ENCODE assay signal across 10 cellular contexts in the genomic region with DNA sequence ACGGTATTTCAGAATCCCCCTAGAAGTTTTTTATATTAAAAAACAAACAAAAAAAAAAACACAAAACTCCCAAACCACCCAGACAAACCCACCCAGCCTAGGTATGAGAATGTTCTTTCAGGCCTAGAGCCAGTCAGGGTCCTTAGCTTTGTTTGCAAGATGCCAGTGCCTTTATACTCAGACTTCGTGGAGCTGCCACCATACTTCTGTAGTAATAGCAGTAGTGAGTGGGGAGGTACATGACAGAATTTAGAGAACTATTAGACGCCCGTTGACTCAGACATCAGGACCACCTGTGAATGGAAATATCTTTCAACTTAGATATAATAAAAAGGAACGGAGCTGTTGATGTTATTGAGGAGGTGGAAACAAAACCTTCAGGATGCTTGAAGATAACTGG.
A peak's percentile ranks its signal among the peaks of the same experiment; 100 is the strongest.
DNase-seq lines count a peak whose midpoint lies in the region; ATAC-seq and TF ChIP-seq lines count a peak whose summit lies in the region.
"Had no signal": no experiment of that assay in that cellular context is flagged by ENCODE, and none has a peak within 500 bp of the region (broad histone marks: within the 10 kb centered on the region; RNA-seq: fewer than 3 reads in every experiment).

No MANE protein-coding gene starts in this region.

- no peaks in the 10 kb centered on the region for H3F3A ChIP-seq in GM23338 (replicated peaks; ENCODE audit: low read depth)

- H3K79me2 ChIP-seq in GM23338 (replicated peaks; ENCODE audit: insufficient read depth) = no peaks in the 10 kb centered on the region

- TF ChIP-seq CTCF in CD14-positive monocyte (IDR thresholded peaks at IDR 0.05) (no peak), GM23338 (conservative IDR thresholded peaks at IDR 0.05; ENCODE audit: low read depth in 2 of 2) (no peak)

- H3K27ac ChIP-seq in GM23338 (ENCODE audit: low read depth) (peak overlapping the region; percentile 65; the same call in 1 of the 2 replicates), mesenchymal stem cell (ENCODE audit: low read length, poor library complexity, severe bottlenecking) (peak overlapping the region; percentile 93)
- H3K27ac ChIP-seq: uterus had no signal

- H2BK12ac ChIP-seq in mesenchymal stem cell (ENCODE audit: low read length in 2 of 2) = peak overlapping the region in 1 of 2 experiments; percentile 29

- H3K27me3 ChIP-seq in GM23338 (ENCODE audit: insufficient read depth) = no peaks in the 10 kb centered on the region
- no peaks in the 10 kb centered on the region for H3K27me3 ChIP-seq in mesenchymal stem cell (ENCODE audit: control insufficient read depth in 1 of 2, insufficient read depth in 1 of 2, low read length in 2 of 2)
- H3K27me3 ChIP-seq: uterus had no signal

- peaks cover 0 to 4% (median 2%) of the 10 kb centered on the region in 7 donors for H3K9me3 Mint-ChIP-seq in CD14-positive monocyte
- no peaks in the 10 kb centered on the region for H3K9me3 Mint-ChIP-seq in GM23338
- H3K9me3 Mint-ChIP-seq in activated T-helper 2 cell treated with anti-CD3 and anti-CD28 coated beads, Interferon-gamma antibody, Interleukin-2, Interleukin-4, amounts not matched to agents 10 μg/mL and 5 μg/mL and 100 μg/mL, durations not matched to agents 14 hours and 24 hours and 36 hours = peaks cover 4% of the 10 kb centered on the region
- H3K9me3 Mint-ChIP-seq: CD8-positive, alpha-beta T cell had no signal

- H3K4ac ChIP-seq in mesenchymal stem cell (ENCODE audit: low read depth in 1 of 2, low read length in 2 of 2) = no peak overlapping the region

- H3K4me1 ChIP-seq in GM23338 (ENCODE audit: insufficient read depth) (peaks cover 31% of the 10 kb centered on the region), mesenchymal stem cell (ENCODE audit: control insufficient read depth, insufficient read depth, low read depth, low read length) (peaks cover 20% of the 10 kb centered on the region)

- peak overlapping the region; percentile 17 for H3K4me2 ChIP-seq in GM23338
- H3K4me2 ChIP-seq in mesenchymal stem cell (ENCODE audit: low read length, poor library complexity, severe bottlenecking) = no peak overlapping the region

- peak overlapping the region; percentile 8 to 11 for H3K18ac ChIP-seq in mesenchymal stem cell (ENCODE audit: low read depth in 1 of 2, low read length in 2 of 2)

- H3K36me3 Mint-ChIP-seq in CD14-positive monocyte (peaks cover 11 to 13% of the 10 kb centered on the region in 2 donors), GM23338 (ENCODE audit: low read depth) (peaks cover 3% of the 10 kb centered on the region; the same call in 1 of the 3 replicates)
- peaks cover 6% of the 10 kb centered on the region for H3K36me3 Mint-ChIP-seq in activated T-helper 2 cell treated with anti-CD3 and anti-CD28 coated beads, Interferon-gamma antibody, Interleukin-2, Interleukin-4, amounts not matched to agents 10 μg/mL and 5 μg/mL and 100 μg/mL, durations not matched to agents 14 hours and 24 hours and 36 hours (ENCODE audit: low read depth)
- H3K36me3 Mint-ChIP-seq: CD8-positive, alpha-beta T cell had no signal

- WGBS in mesenchymal stem cell = 96% methylated on average over 5 of the region's 5 CpGs

- no peak overlapping the region for H4K8ac ChIP-seq in mesenchymal stem cell (ENCODE audit: low read length)

- peaks cover 24 to 35% (median 31%) of the 10 kb centered on the region in 3 donors for H3K27me3 Mint-ChIP-seq in CD14-positive monocyte (ENCODE audit: low read depth in 3 of 3)
- H3K27me3 Mint-ChIP-seq in GM23338 (ENCODE audit: insufficient read depth, low read depth, poor library complexity) = peaks cover 11% of the 10 kb centered on the region
- no peaks in the 10 kb centered on the region for H3K27me3 Mint-ChIP-seq in activated T-helper 2 cell treated with anti-CD3 and anti-CD28 coated beads, Interferon-gamma antibody, Interleukin-2, Interleukin-4, amounts not matched to agents 10 μg/mL and 5 μg/mL and 100 μg/mL, durations not matched to agents 14 hours and 24 hours and 36 hours (ENCODE audit: low read depth)

- H3K4me3 ChIP-seq in GM23338 = no peak overlapping the region
- peak overlapping the region in 1 of 2 experiments; percentile 33 for H3K4me3 ChIP-seq in mesenchymal stem cell (ENCODE audit: insufficient read depth in 1 of 2, low read depth in 1 of 2, low read length in 2 of 2)
- H3K4me3 ChIP-seq: uterus had no signal

- H3K9me2 ChIP-seq in GM23338 (ENCODE audit: insufficient read depth) = no peaks in the 10 kb centered on the region

- intact Hi-C loops in CD14-positive monocyte (cut with micrococcal nuclease) = loop anchor here (2.0 to 10.0 kb wide), 3 partner anchors 45 to 82 kb away; no protein-coding TSS in a partner anchor
- intact Hi-C loops in activated T-helper 2 cell treated with anti-CD3 and anti-CD28 coated beads, Interferon-gamma antibody, Interleukin-2, Interleukin-4, amounts not matched to agents 10 μg/mL and 5 μg/mL and 100 μg/mL, durations not matched to agents 14 hours and 24 hours and 36 hours (cut with micrococcal nuclease) = loop anchor here (1.0 to 10.0 kb wide), 5 partner anchors 81 to 541 kb away; no protein-coding TSS in a partner anchor

- no peak overlapping the region for H2BK15ac ChIP-seq in mesenchymal stem cell (ENCODE audit: low read depth, poor library complexity, severe bottlenecking)

- no peak overlapping the region for H4K91ac ChIP-seq in mesenchymal stem cell (ENCODE audit: low read length)

- peak overlapping the region; percentile 68 for H3K9ac ChIP-seq in mesenchymal stem cell (ENCODE audit: low read length)

- H3K23ac ChIP-seq in mesenchymal stem cell (ENCODE audit: low read length in 2 of 2) = no peak overlapping the region

- ATAC-seq in GM23338 (no peak), GM19324 (IDR thresholded peaks at IDR 0.05; ENCODE audit: low FRiP score, unreplicated experiment) (no peak), GM21381 (IDR thresholded peaks at IDR 0.05; ENCODE audit: unreplicated experiment) (no peak)

- no peaks in the 10 kb centered on the region for H3K36me3 ChIP-seq in GM23338 (ENCODE audit: insufficient read depth)
- no peaks in the 10 kb centered on the region for H3K36me3 ChIP-seq in mesenchymal stem cell (ENCODE audit: control insufficient read depth in 1 of 2, insufficient read depth in 2 of 2, low read depth in 1 of 2, low read length in 2 of 2)
- H3K36me3 ChIP-seq: uterus had no signal

- no peak overlapping the region for H2BK120ac ChIP-seq in mesenchymal stem cell (ENCODE audit: low read depth, low read length)

- peak overlapping the region in 6 of 7 donors; percentile 82 to 96 (median 91) for H3K27ac Mint-ChIP-seq in CD14-positive monocyte
- H3K27ac Mint-ChIP-seq in GM23338 = peak overlapping the region; percentile 89
- H3K27ac Mint-ChIP-seq in activated T-helper 2 cell treated with anti-CD3 and anti-CD28 coated beads, Interferon-gamma antibody, Interleukin-2, Interleukin-4, amounts not matched to agents 10 μg/mL and 5 μg/mL and 100 μg/mL, durations not matched to agents 14 hours and 24 hours and 36 hours = peak overlapping the region; percentile 18

- H2AFZ ChIP-seq in GM23338 (no peak overlapping the region), mesenchymal stem cell (ENCODE audit: low read depth, low read length) (no peak overlapping the region)

- no peak overlapping the region for H3K14ac ChIP-seq in mesenchymal stem cell (ENCODE audit: low read length in 2 of 2)

- H3K4me3 Mint-ChIP-seq in CD14-positive monocyte = peak overlapping the region in 1 of 2 donors; percentile 68
- H3K4me3 Mint-ChIP-seq in GM23338 = no peak overlapping the region
- peak overlapping the region; percentile 19 for H3K4me3 Mint-ChIP-seq in activated T-helper 2 cell treated with anti-CD3 and anti-CD28 coated beads, Interferon-gamma antibody, Interleukin-2, Interleukin-4, amounts not matched to agents 10 μg/mL and 5 μg/mL and 100 μg/mL, durations not matched to agents 14 hours and 24 hours and 36 hours (ENCODE audit: low read depth)
- H3K4me3 Mint-ChIP-seq: CD8-positive, alpha-beta T cell had no signal

- peaks cover 23% of the 10 kb centered on the region for H3K9me3 ChIP-seq in mesenchymal stem cell (ENCODE audit: control insufficient read depth, low read length)
- H3K9me3 ChIP-seq: uterus had no signal

- DNase-seq in CD14-positive monocyte (ENCODE audit: low spot score) (no peak), GM23338 (ENCODE audit: low spot score) (no peak), mesenchymal stem cell (peak; percentile 24), SW480 (ENCODE audit: low spot score) (no peak)
- DNase-seq in activated T-helper 2 cell treated with anti-CD3 and anti-CD28 coated beads, Interferon-gamma antibody, Interleukin-2, Interleukin-4, amounts not matched to agents 10 μg/mL and 5 μg/mL and 100 μg/mL, durations not matched to agents 14 hours and 24 hours and 36 hours (ENCODE audit: low spot score) = no peak
- DNase-seq: CD8-positive, alpha-beta T cell; NCI-H1092; uterus had no signal

- H3K4me1 Mint-ChIP-seq in CD14-positive monocyte (peaks cover 40% of the 10 kb centered on the region), GM23338 (peaks cover 45% of the 10 kb centered on the region)
- H3K4me1 Mint-ChIP-seq in activated T-helper 2 cell treated with anti-CD3 and anti-CD28 coated beads, Interferon-gamma antibody, Interleukin-2, Interleukin-4, amounts not matched to agents 10 μg/mL and 5 μg/mL and 100 μg/mL, durations not matched to agents 14 hours and 24 hours and 36 hours (ENCODE audit: low read depth) = peaks cover 50% of the 10 kb centered on the region

- peak overlapping the region; percentile 69 for H2AK5ac ChIP-seq in mesenchymal stem cell (ENCODE audit: low read length, severe bottlenecking)

- H4K20me1 ChIP-seq in GM23338 (replicated peaks; ENCODE audit: insufficient read depth) = no peaks in the 10 kb centered on the region

- H3K79me1 ChIP-seq in mesenchymal stem cell (replicated peaks; ENCODE audit: low read length, poor library complexity, severe bottlenecking) = no peaks in the 10 kb centered on the region

- peak overlapping the region; percentile 79 for H2BK5ac ChIP-seq in mesenchymal stem cell (ENCODE audit: low read depth, low read length, poor library complexity, severe bottlenecking)

TF ChIP-seq in GM23338, 12 proteins besides CTCF, POLR2A, EP300 and RAD21 (continues in another document):
- no peak for TF ChIP-seq CREB1 (CRISPR knock-in tag; IDR thresholded peaks at IDR 0.05; ENCODE audit: low read depth)
- TF ChIP-seq ETS1 (IDR thresholded peaks at IDR 0.05) = no peak
- no peak for TF ChIP-seq NANOG (IDR thresholded peaks at IDR 0.05; ENCODE audit: borderline replicate concordance)
- no peak for TF ChIP-seq ZNF114 (CRISPR knock-in tag; IDR thresholded peaks at IDR 0.05)

Comparison
In these comparisons a context has a peak if more than half of its experiments do, and no peak if none do; other contexts are left out.
1. H3K27ac Mint-ChIP-seq: peak in every context shown above with its lines; median percentile 91 in CD14-positive monocyte; 89 in GM23338; 18 in activated T-helper 2 cell treated with anti-CD3 and anti-CD28 coated beads, Interferon-gamma antibody, Interleukin-2, Interleukin-4, amounts not matched to agents 10 μg/mL and 5 μg/mL and 100 μg/mL, durations not matched to agents 14 hours and 24 hours and 36 hours.